Comparison of ENCODE assay signal across 8 cellular contexts in genomic region chr2:20351555-20352229, GRCh38. TPM values are rescaled to one million over a fixed set of nuclear protein-coding genes. Genes with fewer than 3 reads are reported as not detected.
DNase-seq lines count a peak whose midpoint lies in the region; ATAC-seq and TF ChIP-seq lines count a peak whose summit lies in the region.

No MANE protein-coding gene starts in this region.

- H4K8ac ChIP-seq in H9 (replicated peaks; ENCODE audit: insufficient read length, low read depth, low read length), result no peak overlapping the region

- no peak for ATAC-seq in HG03565 (IDR thresholded peaks at IDR 0.05; ENCODE audit: unreplicated experiment)

- H3T11ph ChIP-seq in H9 (ENCODE audit: low read length), result no peak overlapping the region

- peak overlapping the region; percentile 87 for H3K4me2 ChIP-seq in H9 (ENCODE audit: insufficient read depth, insufficient read length, low read length)

- no peaks in the 10 kb centered on the region for H3K9me3 ChIP-seq in H9 (ENCODE audit: control insufficient read depth, low read depth, low read length)
- no peaks in the 10 kb centered on the region for H3K9me3 ChIP-seq in esophagus squamous epithelium

- H4K91ac ChIP-seq in H9 (ENCODE audit: insufficient read length, low read depth, low read length), result no peak overlapping the region

- H3K27ac Mint-ChIP-seq in H9, result no peak overlapping the region

- no peak overlapping the region for H2BK120ac ChIP-seq in H9 (ENCODE audit: low read depth, low read length, poor library complexity, severe bottlenecking)

- WGBS in H9 (ENCODE audit: extremely low coverage, insufficient read length, low lambda C conversion rate), result no CpG with 5 or more reads among the region's 13 CpGs
- 16 to 21% methylated on average over 13 of the region's 13 CpGs for WGBS in esophagus squamous epithelium, 2 donors

- no peak for TF ChIP-seq POLR2A in esophagus squamous epithelium (IDR thresholded peaks at IDR 0.05)

- H3K27me3 ChIP-seq in H9 (ENCODE audit: insufficient read depth, low read length) (no peaks in the 10 kb centered on the region), esophagus squamous epithelium (no peaks in the 10 kb centered on the region)

- TF ChIP-seq CTCF in H9 (conservative IDR thresholded peaks at IDR 0.05) (no peak), esophagus squamous epithelium (IDR thresholded peaks at IDR 0.05) (no peak)

- H4K20me1 ChIP-seq in H9 (ENCODE audit: control insufficient read depth, insufficient read depth, insufficient read length), result no peaks in the 10 kb centered on the region

- H4K5ac ChIP-seq in H9 (ENCODE audit: insufficient read length, low read depth, low read length), result no peak overlapping the region

- no peak overlapping the region for H3K27ac ChIP-seq in H9 (ENCODE audit: insufficient read length, low read depth, low read length)
- peak overlapping the region; percentile 97 to 99 (median 98) for H3K27ac ChIP-seq in esophagus squamous epithelium
- H3K27ac ChIP-seq in skin epidermis, result peak overlapping the region in 20 of 21 experiments; percentile 87 to 99 (median 97)

- H2BK12ac ChIP-seq in H9 (ENCODE audit: insufficient read length, low read depth, low read length), result no peak overlapping the region

- H3K23me2 ChIP-seq in H9 (ENCODE audit: insufficient read length, low read depth, low read length, poor library complexity, severe bottlenecking), result peaks cover 7% of the 10 kb centered on the region

- peak overlapping the region; percentile 92; the same call in 1 of the 2 replicates for H3K14ac ChIP-seq in H9 (ENCODE audit: insufficient read depth, low read length)

- H3K36me3 Mint-ChIP-seq in H9 (ENCODE audit: insufficient read depth in 1 of 3, low read depth in 3 of 3), result peaks cover 7 to 9% (median 7%) of the 10 kb centered on the region in 3 experiments; a peak in 6 of 7 replicates

- H3K4me1 ChIP-seq in H9 (ENCODE audit: insufficient read depth, low read length) (no peaks in the 10 kb centered on the region; the same call in none of the 2 replicates), esophagus squamous epithelium (peaks cover 48 to 82% (median 48%) of the 10 kb centered on the region in 3 donors)

- DNase-seq in H9 (no peak), NCI-H526 (lab: John Stamatoyannopoulos, UW) (peak; percentile 79 to 82), esophagus squamous epithelium (lab: John Stamatoyannopoulos, UW) (no peak), T-helper 9 cell (no peak), posterior cingulate gyrus (no peak)
- no peak for DNase-seq in activated CD4-positive, alpha-beta T cell treated with anti-CD3 and anti-CD28 coated beads for 1 hour

- no peak overlapping the region for H2BK15ac ChIP-seq in H9 (ENCODE audit: low read depth, low read length)

- H2AFZ ChIP-seq in H9 (ENCODE audit: low read length), result no peak overlapping the region

- no peak overlapping the region for H2BK5ac ChIP-seq in H9 (ENCODE audit: insufficient read length, low read length)

- H3K4me1 Mint-ChIP-seq in H9, result peaks cover 17 to 26% of the 10 kb centered on the region in 2 experiments

- no peak overlapping the region for H2AK5ac ChIP-seq in H9 (ENCODE audit: insufficient read length, low read length)

- H3K27me3 Mint-ChIP-seq in H9 (ENCODE audit: low read depth), result no peaks in the 10 kb centered on the region

- H3K79me2 ChIP-seq in H9 (ENCODE audit: insufficient read depth, low read length), result peaks cover 29% of the 10 kb centered on the region

- no peak overlapping the region for H3K4me3 Mint-ChIP-seq in H9

- no peaks in the 10 kb centered on the region for H3K79me1 ChIP-seq in H9 (ENCODE audit: insufficient read depth, low read depth, low read length, poor library complexity, severe bottlenecking)

- H3K23ac ChIP-seq in H9 (ENCODE audit: insufficient read length, low read depth, low read length), result no peak overlapping the region

- peak overlapping the region; percentile 84 to 97 (median 92) for H3K4me3 ChIP-seq in esophagus squamous epithelium
- peak overlapping the region; percentile 74 to 91 (median 87) for H3K4me3 ChIP-seq in skin epidermis

- no peak overlapping the region for H3K4ac ChIP-seq in H9 (ENCODE audit: low read depth, low read length)

- H3K9ac ChIP-seq in H9 (ENCODE audit: extremely low read depth, insufficient read length, low read length), result peak overlapping the region; percentile 86

- no peak overlapping the region for H2BK20ac ChIP-seq in H9 (ENCODE audit: low read depth, low read length, poor library complexity, severe bottlenecking)

- intact Hi-C loops in esophagus squamous epithelium (cut with DNase I) (no loop called here), posterior cingulate gyrus (cut with DNase I) (no loop called here)

- H3K18ac ChIP-seq in H9 (ENCODE audit: insufficient read length, low read depth, low read length), result peak overlapping the region; percentile 12

- peaks cover 0 to 5% (median 0%) of the 10 kb centered on the region in 3 donors for H3K36me3 ChIP-seq in esophagus squamous epithelium

- no peak overlapping the region for H3K56ac ChIP-seq in H9 (ENCODE audit: insufficient read length, low read depth, low read length)

- H3K9me3 Mint-ChIP-seq in H9, result no peaks in the 10 kb centered on the region

RNA-seq across cellular contexts. Expression of gene PUM2, which starts 1.0 kb away (rescaled TPM):
- total RNA-seq in H9 (2021), result 92.3 and 96.6 TPM in 2 replicates
- 10 to 100 TPM; 29.3 to 81.4 (median 48.2) TPM for total RNA-seq in esophagus squamous epithelium

Comparison
In these comparisons a context has a peak if more than half of its experiments do, and no peak if none do; other contexts are left out.
1. DNase-seq: peak in NCI-H526 (2 of 2); none in H9 (single experiment), esophagus squamous epithelium (single experiment), T-helper 9 cell (single experiment), activated CD4-positive, alpha-beta T cell treated with anti-CD3 and anti-CD28 coated beads for 1 hour (single experiment) and posterior cingulate gyrus (0 of 10).